33 cellular contexts compared by ENCODE assay signal in genomic region chr18:37711990-37712389, GRCh38.
"Had no signal": no experiment of that assay in that cellular context is flagged by ENCODE, and none has a peak within 500 bp of the region (broad histone marks: within the 10 kb centered on the region; RNA-seq: fewer than 3 reads in every experiment).

No MANE protein-coding gene starts in this region.

- H3K36me3 Mint-ChIP-seq: activated CD8-positive, alpha-beta memory T cell treated with anti-CD3 and anti-CD28 coated beads, Interleukin-2, amount 10 ng/mL, durations not matched to agents 7 days and 5 days; activated naive CD4-positive, alpha-beta T cell treated with anti-CD3 and anti-CD28 coated beads, Interleukin-2, amount 50 U/mL, for 24 hours; activated naive CD8-positive, alpha-beta T cell treated with anti-CD3 and anti-CD28 coated beads for 36 hours had no signal

- H3K4me3 Mint-ChIP-seq: activated B cell treated with CpG ODN at 0.5 μM for 24 hours; activated CD8-positive, alpha-beta memory T cell treated with anti-CD3 and anti-CD28 coated beads, Interleukin-2, amount 10 ng/mL, durations not matched to agents 7 days and 5 days; activated CD8-positive, alpha-beta T cell treated with anti-CD3 and anti-CD28 coated beads, Interleukin-2, amount 10 ng/mL, durations not matched to agents 7 days and 5 days; activated naive CD4-positive, alpha-beta T cell treated with anti-CD3 and anti-CD28 coated beads for 36 hours; activated naive CD4-positive, alpha-beta T cell treated with anti-CD3 and anti-CD28 coated beads, Interleukin-2, amount 50 U/mL, for 24 hours; activated naive CD8-positive, alpha-beta T cell treated with anti-CD3 and anti-CD28 coated beads for 36 hours; activated naive CD8-positive, alpha-beta T cell treated with anti-CD3 and anti-CD28 coated beads, Interleukin-2, amount 50 U/mL, for 24 hours; activated T-helper 1 cell treated with anti-CD3 and anti-CD28 coated beads, Interleukin-12 subunit alpha, Interleukin-12 subunit beta, Interleukin-2, Interleukin-4 antibody, amounts not matched to agents 30 ng/mL and 10 ng/mL and 1 ng/mL, durations not matched to agents 14 hours and 24 hours and 36 hours; T-helper 17 cell; T-helper 2 cell treated with Interferon-gamma antibody and Interleukin-4, amounts not matched to agents 5 μg/mL and 100 μg/mL, for 36 hours had no signal

- H3K4me1 Mint-ChIP-seq: activated B cell treated with CpG ODN at 0.5 μM for 24 hours; activated CD8-positive, alpha-beta memory T cell treated with anti-CD3 and anti-CD28 coated beads, Interleukin-2, amount 10 ng/mL, durations not matched to agents 7 days and 5 days; activated naive CD4-positive, alpha-beta T cell treated with anti-CD3 and anti-CD28 coated beads, Interleukin-2, amount 50 U/mL, for 24 hours; activated naive CD8-positive, alpha-beta T cell treated with anti-CD3 and anti-CD28 coated beads for 36 hours; activated naive CD8-positive, alpha-beta T cell treated with anti-CD3 and anti-CD28 coated beads, Interleukin-2, amount 50 U/mL, for 24 hours; T-helper 17 cell had no signal

- DNase-seq: activated B cell treated with CpG ODN at 0.5 μM for 24 hours; activated CD4-positive, alpha-beta T cell treated with anti-CD3 and anti-CD28 coated beads for 48 hours; activated CD4-positive, alpha-beta T cell treated with anti-CD3 and anti-CD28 coated beads, Interleukin-2, amount 50 U/mL, for 1 hour; activated CD4-positive, alpha-beta T cell treated with anti-CD3 and anti-CD28 coated beads, Interleukin-2, amount 50 U/mL, for 48 hours; activated CD8-positive, alpha-beta memory T cell treated with anti-CD3 and anti-CD28 coated beads, Interleukin-2, amount 10 ng/mL, durations not matched to agents 7 days and 5 days; activated CD8-positive, alpha-beta memory T cell treated with anti-CD3 and anti-CD28 coated beads, Interleukin-2, amount 50 U/mL, for 4 hours; activated CD8-positive, alpha-beta T cell treated with anti-CD3 and anti-CD28 coated beads, Interleukin-2, amount 10 ng/mL, durations not matched to agents 7 days and 5 days; activated effector memory CD4-positive, alpha-beta T cell treated with anti-CD3 and anti-CD28 coated beads, Interleukin-2, amount 50 U/mL, for 16 hours; activated naive CD4-positive, alpha-beta T cell treated with anti-CD3 and anti-CD28 coated beads for 36 hours; activated naive CD8-positive, alpha-beta T cell treated with anti-CD3 and anti-CD28 coated beads for 36 hours; activated naive CD8-positive, alpha-beta T cell treated with anti-CD3 and anti-CD28 coated beads, Interleukin-2, amount 50 U/mL, for 24 hours; activated T-cell treated with anti-CD3 and anti-CD28 coated beads, Interleukin-2, amount 50 U/mL, for 1 hour; activated T-cell treated with anti-CD3 and anti-CD28 coated beads, Interleukin-2, amount 50 U/mL, for 48 hours; adrenal gland; amygdala; aorta; body of pancreas; caudate nucleus; cortex of kidney; dermis blood vessel endothelial cell; effector CD8-positive, alpha-beta T cell; esophagus squamous epithelium; foreskin fibroblast; head of caudate nucleus; T-helper 17 cell; T1000; WERI-Rb-1 had no signal

- H3K36me3 ChIP-seq: adrenal gland, esophagus squamous epithelium, WERI-Rb-1 had no signal

- H3K27me3 Mint-ChIP-seq: activated B cell treated with CpG ODN at 0.5 μM for 24 hours; activated CD8-positive, alpha-beta memory T cell treated with anti-CD3 and anti-CD28 coated beads, Interleukin-2, amount 10 ng/mL, durations not matched to agents 7 days and 5 days; activated naive CD4-positive, alpha-beta T cell treated with anti-CD3 and anti-CD28 coated beads, Interleukin-2, amount 50 U/mL, for 24 hours; activated naive CD8-positive, alpha-beta T cell treated with anti-CD3 and anti-CD28 coated beads for 36 hours; activated naive CD8-positive, alpha-beta T cell treated with anti-CD3 and anti-CD28 coated beads, Interleukin-2, amount 50 U/mL, for 24 hours; T-helper 17 cell had no signal

- H3K4me3 ChIP-seq: adrenal gland, body of pancreas, esophagus squamous epithelium had no signal

- H3K27ac ChIP-seq: adrenal gland, body of pancreas, epithelial cell of prostate, esophagus squamous epithelium, WERI-Rb-1 had no signal

- H3K27me3 ChIP-seq: adrenal gland, body of pancreas, esophagus squamous epithelium had no signal

- H3K9me3 Mint-ChIP-seq: activated B cell treated with CpG ODN at 0.5 μM for 24 hours; activated naive CD4-positive, alpha-beta T cell treated with anti-CD3 and anti-CD28 coated beads for 36 hours; activated naive CD4-positive, alpha-beta T cell treated with anti-CD3 and anti-CD28 coated beads, Interleukin-2, amount 50 U/mL, for 24 hours; activated naive CD8-positive, alpha-beta T cell treated with anti-CD3 and anti-CD28 coated beads for 36 hours; activated naive CD8-positive, alpha-beta T cell treated with anti-CD3 and anti-CD28 coated beads, Interleukin-2, amount 50 U/mL, for 24 hours; activated T-helper 1 cell treated with anti-CD3 and anti-CD28 coated beads, Interleukin-12 subunit alpha, Interleukin-12 subunit beta, Interleukin-2, Interleukin-4 antibody, amounts not matched to agents 30 ng/mL and 10 ng/mL and 1 ng/mL, durations not matched to agents 14 hours and 24 hours and 36 hours; activated T-helper 2 cell treated with anti-CD3 and anti-CD28 coated beads, Interferon-gamma antibody, Interleukin-2, Interleukin-4, amounts not matched to agents 10 μg/mL and 5 μg/mL and 100 μg/mL, durations not matched to agents 14 hours and 24 hours and 36 hours; T-helper 2 cell treated with Interferon-gamma antibody and Interleukin-4, amounts not matched to agents 5 μg/mL and 100 μg/mL, for 36 hours had no signal

- H3K27ac Mint-ChIP-seq: activated B cell treated with CpG ODN at 0.5 μM for 24 hours; activated CD8-positive, alpha-beta memory T cell treated with anti-CD3 and anti-CD28 coated beads, Interleukin-2, amount 10 ng/mL, durations not matched to agents 7 days and 5 days; activated CD8-positive, alpha-beta T cell treated with anti-CD3 and anti-CD28 coated beads, Interleukin-2, amount 10 ng/mL, durations not matched to agents 7 days and 5 days; activated naive CD4-positive, alpha-beta T cell treated with anti-CD3 and anti-CD28 coated beads for 36 hours; activated naive CD4-positive, alpha-beta T cell treated with anti-CD3 and anti-CD28 coated beads, Interleukin-2, amount 50 U/mL, for 24 hours; activated naive CD8-positive, alpha-beta T cell treated with anti-CD3 and anti-CD28 coated beads for 36 hours; activated naive CD8-positive, alpha-beta T cell treated with anti-CD3 and anti-CD28 coated beads, Interleukin-2, amount 50 U/mL, for 24 hours; activated T-helper 1 cell treated with anti-CD3 and anti-CD28 coated beads, Interleukin-12 subunit alpha, Interleukin-12 subunit beta, Interleukin-2, Interleukin-4 antibody, amounts not matched to agents 30 ng/mL and 10 ng/mL and 1 ng/mL, durations not matched to agents 14 hours and 24 hours and 36 hours; activated T-helper 2 cell treated with anti-CD3 and anti-CD28 coated beads, Interferon-gamma antibody, Interleukin-2, Interleukin-4, amounts not matched to agents 10 μg/mL and 5 μg/mL and 100 μg/mL, durations not matched to agents 14 hours and 24 hours and 36 hours; T-helper 17 cell; T-helper 2 cell treated with Interferon-gamma antibody and Interleukin-4, amounts not matched to agents 5 μg/mL and 100 μg/mL, for 36 hours had no signal

- ATAC-seq: activated CD4-positive, CD25-positive, alpha-beta regulatory T cell treated with anti-CD3 and anti-CD28 coated beads, Interleukin-2, amount 50 U/mL, for 24 hours; activated CD8-positive, alpha-beta memory T cell treated with anti-CD3 and anti-CD28 coated beads, Interleukin-2, amount 10 ng/mL, durations not matched to agents 7 days and 5 days; activated CD8-positive, alpha-beta T cell treated with anti-CD3 and anti-CD28 coated beads, Interleukin-2, amount 10 ng/mL, durations not matched to agents 7 days and 5 days; activated naive CD8-positive, alpha-beta T cell treated with anti-CD3 and anti-CD28 coated beads, Interleukin-2, amount 50 U/mL, for 24 hours; body of pancreas; T-helper 17 cell had no signal

- H3K4me1 ChIP-seq: adrenal gland, esophagus squamous epithelium had no signal

- H3K9me3 ChIP-seq: adrenal gland, body of pancreas, esophagus squamous epithelium had no signal
